Comparison of ENCODE assay signal across 12 cellular contexts in the genomic region with DNA sequence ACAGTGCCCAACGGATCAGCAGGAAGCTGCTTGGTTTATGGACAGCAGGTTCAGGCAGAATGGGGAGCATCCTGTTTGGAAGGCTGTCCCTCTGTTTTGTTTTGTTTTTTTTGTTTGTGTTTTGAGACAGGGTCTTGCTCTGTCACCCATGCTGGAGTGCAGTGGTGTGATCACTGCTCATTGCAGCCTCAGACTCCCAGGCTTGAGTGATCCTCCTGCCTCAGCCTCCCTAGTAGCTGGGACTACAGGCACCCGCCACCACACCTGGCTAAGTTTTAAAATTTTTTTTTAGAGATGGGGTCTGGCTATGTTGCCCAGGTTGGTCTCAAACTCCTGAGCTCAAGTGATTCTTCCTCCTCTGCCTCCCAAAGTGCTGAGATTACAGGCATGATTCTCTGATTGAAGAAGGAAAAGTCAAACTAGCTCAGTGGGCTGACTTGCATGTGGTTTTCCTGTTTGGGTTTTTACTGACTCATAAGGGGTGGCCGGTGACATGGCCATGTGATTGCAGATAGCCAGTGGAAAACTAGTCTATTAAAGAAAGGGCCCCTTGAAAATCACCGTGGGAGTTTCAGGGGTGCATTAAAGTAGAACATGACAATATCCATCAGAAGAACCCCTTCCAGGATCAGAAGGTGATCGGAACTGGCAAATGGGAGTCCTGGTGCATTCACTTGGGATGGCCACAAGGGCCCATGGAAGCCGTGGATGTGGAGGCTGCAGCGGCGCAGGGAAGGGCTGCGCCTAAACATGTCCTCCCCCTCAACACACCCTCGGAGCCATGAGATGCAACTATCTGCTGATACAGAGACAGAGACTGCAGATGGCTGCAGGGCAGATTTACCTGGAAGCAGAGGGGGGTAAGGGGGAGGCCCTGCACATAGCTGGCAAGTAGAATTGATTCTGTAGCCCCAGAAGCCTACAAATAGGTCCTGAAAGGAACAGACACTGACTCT. TPM values are rescaled to one million over a fixed set of nuclear protein-coding genes. Genes with fewer than 3 reads are reported as not detected.
A peak's percentile ranks its signal among the peaks of the same experiment; 100 is the strongest.
DNase-seq lines count a peak whose midpoint lies in the region; ATAC-seq and TF ChIP-seq lines count a peak whose summit lies in the region.
"Had no signal": no experiment of that assay in that cellular context is flagged by ENCODE, and none has a peak within 500 bp of the region (broad histone marks: within the 10 kb centered on the region; RNA-seq: fewer than 3 reads in every experiment).

No MANE protein-coding gene starts in this region.

- H3K9ac ChIP-seq in BLaER1 treated with 17β-estradiol and CSF1 and Interleukin-3, amounts not matched to agents 10 nM and 100 nM = no peak overlapping the region

- H3K36me3 ChIP-seq in BLaER1 treated with 17β-estradiol and CSF1 and Interleukin-3, amounts not matched to agents 10 nM and 100 nM = no peaks in the 10 kb centered on the region
- H3K36me3 ChIP-seq in heart right ventricle = no peaks in the 10 kb centered on the region
- no peaks in the 10 kb centered on the region for H3K36me3 ChIP-seq in effector memory CD4-positive, alpha-beta T cell (ENCODE audit: control insufficient read depth, insufficient read depth, low read length)
- H3K36me3 ChIP-seq: ascending aorta had no signal

- no peaks in the 10 kb centered on the region for H4K20me1 ChIP-seq in BLaER1 treated with 17β-estradiol and CSF1 and Interleukin-3, amounts not matched to agents 10 nM and 100 nM

- intact Hi-C loops in heart right ventricle (cut with DNase I) = no loop called here

- TF ChIP-seq CTCF in mesothelial cell of epicardium (IDR thresholded peaks at IDR 0.05; ENCODE audit: unreplicated experiment) (no peak), HFFc6 (IDR thresholded peaks at IDR 0.05) (no peak), heart right ventricle (IDR thresholded peaks at IDR 0.05) (no peak)

- DNase-seq in T-helper 2 cell treated with Interferon-gamma antibody and Interleukin-4, amounts not matched to agents 5 μg/mL and 100 μg/mL, for 36 hours (ENCODE audit: low spot score) = peak; percentile 21
- DNase-seq in immature natural killer cell (peak; percentile 56 to 66 (median 58)), mesothelial cell of epicardium (ENCODE audit: low spot score in 2 of 2, unreplicated experiment in 2 of 2) (no peak), HFFc6 (no peak), heart right ventricle (no peak)
- no peak for DNase-seq in effector memory CD4-positive, alpha-beta T cell
- DNase-seq: NCI-H748 treated with DMSO at 0.1 percent for 48 hours had no signal

- H3K4me1 ChIP-seq in BLaER1 treated with 17β-estradiol and CSF1 and Interleukin-3, amounts not matched to agents 10 nM and 100 nM = peaks cover 14 to 21% (median 16%) of the 10 kb centered on the region in 10 experiments
- H3K4me1 ChIP-seq in heart right ventricle = peaks cover 0 to 7% (median 0%) of the 10 kb centered on the region in 9 donors
- peaks cover 6% of the 10 kb centered on the region for H3K4me1 ChIP-seq in effector memory CD4-positive, alpha-beta T cell (ENCODE audit: control insufficient read depth, insufficient read depth, low read length, poor library complexity, severe bottlenecking)
- H3K4me1 ChIP-seq: ascending aorta had no signal

- no peak overlapping the region for H3K4me3 ChIP-seq in BLaER1 treated with 17β-estradiol and CSF1 and Interleukin-3, amounts not matched to agents 10 nM and 100 nM
- no peak overlapping the region for H3K4me3 ChIP-seq in heart right ventricle
- H3K4me3 ChIP-seq in effector memory CD4-positive, alpha-beta T cell (ENCODE audit: insufficient read depth, low read depth, low read length, poor library complexity, severe bottlenecking) = no peak overlapping the region
- H3K4me3 ChIP-seq: ascending aorta had no signal

- H3K9me3 ChIP-seq in BLaER1 treated with 17β-estradiol and CSF1 and Interleukin-3, amounts not matched to agents 10 nM and 100 nM (replicated peaks in 1 of 11) = peaks cover 0 to 12% (median 6%) of the 10 kb centered on the region in 11 experiments; a peak in 13 of 22 replicates
- H3K9me3 ChIP-seq in heart right ventricle = no peaks in the 10 kb centered on the region
- H3K9me3 ChIP-seq in effector memory CD4-positive, alpha-beta T cell (ENCODE audit: control insufficient read depth, low read length) = no peaks in the 10 kb centered on the region
- H3K9me3 ChIP-seq: ascending aorta had no signal

- peak overlapping the region; percentile 14 to 91 (median 59) for H3K4me2 ChIP-seq in BLaER1 treated with 17β-estradiol and CSF1 and Interleukin-3, amounts not matched to agents 10 nM and 100 nM

- H3K27me3 ChIP-seq in BLaER1 treated with 17β-estradiol and CSF1 and Interleukin-3, amounts not matched to agents 10 nM and 100 nM = no peaks in the 10 kb centered on the region
- H3K27me3 ChIP-seq in heart right ventricle = peaks cover 0 to 70% (median 38%) of the 10 kb centered on the region in 7 donors
- H3K27me3 ChIP-seq in effector memory CD4-positive, alpha-beta T cell (replicated peaks; ENCODE audit: control insufficient read depth, insufficient read depth, low read length, poor library complexity, severe bottlenecking) = no peaks in the 10 kb centered on the region
- H3K27me3 ChIP-seq: ascending aorta had no signal

- peaks cover 62% of the 10 kb centered on the region for H3K27me3 Mint-ChIP-seq in T-helper 2 cell treated with Interferon-gamma antibody and Interleukin-4, amounts not matched to agents 5 μg/mL and 100 μg/mL, for 36 hours (ENCODE audit: low read depth)
- peaks cover 0 to 15% (median 3%) of the 10 kb centered on the region in 3 donors for H3K27me3 Mint-ChIP-seq in immature natural killer cell (ENCODE audit: low read depth in 3 of 3)
- peaks cover 68% of the 10 kb centered on the region for H3K27me3 Mint-ChIP-seq in mesothelial cell of epicardium (ENCODE audit: low read depth)
- H3K27me3 Mint-ChIP-seq in HFFc6 (ENCODE audit: insufficient read depth) = peaks cover 44% of the 10 kb centered on the region

- peak; percentile 58 for ATAC-seq in GM21367 (IDR thresholded peaks at IDR 0.05; ENCODE audit: unreplicated experiment)
- ATAC-seq in heart right ventricle = no peak

- H3K27ac ChIP-seq in BLaER1 treated with 17β-estradiol and CSF1 and Interleukin-3, amounts not matched to agents 10 nM and 100 nM = no peak overlapping the region
- no peak overlapping the region for H3K27ac ChIP-seq in heart right ventricle
- no peak overlapping the region for H3K27ac ChIP-seq in effector memory CD4-positive, alpha-beta T cell (ENCODE audit: insufficient read depth, low read length, poor library complexity, severe bottlenecking)
- H3K27ac ChIP-seq: ascending aorta had no signal

- H3K4me1 Mint-ChIP-seq in T-helper 2 cell treated with Interferon-gamma antibody and Interleukin-4, amounts not matched to agents 5 μg/mL and 100 μg/mL, for 36 hours (ENCODE audit: low read depth) = peaks cover 11% of the 10 kb centered on the region
- H3K4me1 Mint-ChIP-seq in immature natural killer cell = peaks cover 23 to 24% of the 10 kb centered on the region in 2 donors
- no peaks in the 10 kb centered on the region for H3K4me1 Mint-ChIP-seq in mesothelial cell of epicardium
- H3K4me1 Mint-ChIP-seq in HFFc6 (ENCODE audit: low read depth) = no peaks in the 10 kb centered on the region
- H3K4me1 Mint-ChIP-seq: nephron had no signal

- H3K36me3 Mint-ChIP-seq in T-helper 2 cell treated with Interferon-gamma antibody and Interleukin-4, amounts not matched to agents 5 μg/mL and 100 μg/mL, for 36 hours (ENCODE audit: low read depth) = no peaks in the 10 kb centered on the region
- peaks cover 0 to 4% (median 0%) of the 10 kb centered on the region in 3 donors for H3K36me3 Mint-ChIP-seq in immature natural killer cell
- H3K36me3 Mint-ChIP-seq in mesothelial cell of epicardium = no peaks in the 10 kb centered on the region
- H3K36me3 Mint-ChIP-seq in HFFc6 (ENCODE audit: low read depth) = no peaks in the 10 kb centered on the region

- no peaks in the 10 kb centered on the region for H3K9me3 Mint-ChIP-seq in T-helper 2 cell treated with Interferon-gamma antibody and Interleukin-4, amounts not matched to agents 5 μg/mL and 100 μg/mL, for 36 hours
- peaks cover 0 to 2% (median 0%) of the 10 kb centered on the region in 6 donors for H3K9me3 Mint-ChIP-seq in immature natural killer cell
- H3K9me3 Mint-ChIP-seq in mesothelial cell of epicardium = peaks cover 7% of the 10 kb centered on the region
- H3K9me3 Mint-ChIP-seq in HFFc6 = no peaks in the 10 kb centered on the region

- H3K4me3 Mint-ChIP-seq in T-helper 2 cell treated with Interferon-gamma antibody and Interleukin-4, amounts not matched to agents 5 μg/mL and 100 μg/mL, for 36 hours = no peak overlapping the region
- H3K4me3 Mint-ChIP-seq in immature natural killer cell (peak overlapping the region; percentile 27 to 63 (median 55)), mesothelial cell of epicardium (no peak overlapping the region), HFFc6 (no peak overlapping the region)
- H3K4me3 Mint-ChIP-seq: nephron had no signal

- H3K27ac Mint-ChIP-seq in T-helper 2 cell treated with Interferon-gamma antibody and Interleukin-4, amounts not matched to agents 5 μg/mL and 100 μg/mL, for 36 hours = no peak overlapping the region
- peak overlapping the region in 4 of 6 donors; percentile 4 to 46 (median 28) for H3K27ac Mint-ChIP-seq in immature natural killer cell
- no peak overlapping the region for H3K27ac Mint-ChIP-seq in mesothelial cell of epicardium
- H3K27ac Mint-ChIP-seq in HFFc6 = no peak overlapping the region
- H3K27ac Mint-ChIP-seq: nephron had no signal

- 69 to 75% methylated on average over 10 of the region's 10 CpGs for WGBS in heart right ventricle, 2 donors

RNA-seq across cellular contexts. Expression of a gene that starts 26.5 kb away (rescaled TPM):
- not detected for polyA plus RNA-seq in immature natural killer cell
- not detected in 3 replicates for total RNA-seq in mesothelial cell of epicardium
- not detected for total RNA-seq in HFFc6 (2021; fragmentation: NEBNext Ultra II Directional; extraction: Animal tissue kit (Norgen Biotek cat#: 25700))
- not detected for total RNA-seq in heart right ventricle
- under 1 TPM in 1 of 2 donors, not detected in 1; 0.03 TPM for polyA plus RNA-seq in heart right ventricle
- total RNA-seq: ascending aorta, glomerular endothelial cell had no signal

RNA-seq across cellular contexts. Expression of a gene that starts 30.9 kb away (rescaled TPM):
- 1 to 10 TPM in 1 of 3 donors, under 1 TPM in 1, not detected in 1; 0.89 to 1.6 TPM for polyA plus RNA-seq in immature natural killer cell
- 5.4 to 6.0 TPM (median 6.0 TPM) in 3 replicates for total RNA-seq in mesothelial cell of epicardium
- total RNA-seq in HFFc6 (2021; fragmentation: NEBNext Ultra II Directional; extraction: Animal tissue kit (Norgen Biotek cat#: 25700)) = under 1 TPM in 3 of 6 experiments, not detected in 3; 0.11 to 0.28 (median 0.14) TPM
- 1 to 10 TPM in 4 of 10 donors, under 1 TPM in 6; 0.40 to 2.1 (median 0.86) TPM for total RNA-seq in heart right ventricle
- polyA plus RNA-seq in heart right ventricle = 1 to 10 TPM; 1.4 to 5.2 TPM
- total RNA-seq: ascending aorta had no signal

RNA-seq across cellular contexts. Expression of a gene that starts 35.5 kb away (rescaled TPM):
- polyA plus RNA-seq in immature natural killer cell = not detected
- total RNA-seq in mesothelial cell of epicardium = not detected in 3 replicates
- not detected for total RNA-seq in HFFc6 (2021; fragmentation: NEBNext Ultra II Directional; extraction: Animal tissue kit (Norgen Biotek cat#: 25700))
- not detected for total RNA-seq in heart right ventricle
- not detected for polyA plus RNA-seq in heart right ventricle
- total RNA-seq: ascending aorta, glomerular endothelial cell had no signal

Comparison
In these comparisons a context has a peak if more than half of its experiments do, and no peak if none do; other contexts are left out.
1. DNase-seq: peak in T-helper 2 cell treated with Interferon-gamma antibody and Interleukin-4, amounts not matched to agents 5 μg/mL and 100 μg/mL, for 36 hours (single experiment) and immature natural killer cell (3 of 3); none in mesothelial cell of epicardium (0 of 2), HFFc6 (single experiment), heart right ventricle (0 of 2) and effector memory CD4-positive, alpha-beta T cell (0 of 3).
2. H3K27ac Mint-ChIP-seq: peak in immature natural killer cell (4 of 6); none in T-helper 2 cell treated with Interferon-gamma antibody and Interleukin-4, amounts not matched to agents 5 μg/mL and 100 μg/mL, for 36 hours (single experiment), mesothelial cell of epicardium (single experiment) and HFFc6 (single experiment).
3. H3K4me3 Mint-ChIP-seq: peak in immature natural killer cell (5 of 5); none in T-helper 2 cell treated with Interferon-gamma antibody and Interleukin-4, amounts not matched to agents 5 μg/mL and 100 μg/mL, for 36 hours (single experiment), mesothelial cell of epicardium (single experiment) and HFFc6 (single experiment).